ENCODE assay signal across 8 cellular contexts in the genomic region with DNA sequence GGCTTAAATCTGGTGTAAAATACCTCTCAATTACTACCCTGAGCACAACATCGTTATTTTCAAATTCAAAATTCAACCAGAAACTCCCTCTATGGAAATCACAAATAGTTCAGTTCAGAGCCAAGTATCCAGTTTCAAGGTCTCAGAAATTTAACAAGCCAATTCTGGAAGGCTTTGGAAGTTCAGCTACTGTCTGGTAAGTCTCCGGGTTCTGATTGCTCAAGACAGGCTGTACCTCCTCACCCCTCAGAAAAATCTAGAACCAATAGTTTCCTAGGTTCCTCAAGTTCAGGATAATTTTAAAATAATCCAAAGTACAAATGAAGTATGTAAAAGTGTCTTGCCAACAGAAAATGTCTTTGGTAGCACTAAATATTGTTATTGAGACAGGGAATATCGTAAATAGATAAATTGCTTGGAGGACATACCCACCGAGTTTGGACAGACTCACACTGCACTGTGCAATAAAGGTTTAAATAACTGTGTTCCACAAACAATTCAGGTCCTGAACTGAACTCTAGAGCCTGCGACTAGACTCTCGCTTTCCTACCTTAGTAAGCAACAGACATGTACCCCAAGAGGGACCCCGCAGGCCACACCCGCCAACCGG. TPM values are rescaled to one million over a fixed set of nuclear protein-coding genes. Genes with fewer than 3 reads are reported as not detected.
A peak's percentile ranks its signal among the peaks of the same experiment; 100 is the strongest.
DNase-seq lines count a peak whose midpoint lies in the region; ATAC-seq and TF ChIP-seq lines count a peak whose summit lies in the region.

No MANE protein-coding gene starts in this region.

- intact Hi-C loops in left ventricle myocardium inferior (cut with micrococcal nuclease) (no loop called here), Right ventricle myocardium inferior (cut with DNase I) (loop anchor here (10.0 kb wide), 1 partner anchor 230 kb away; no protein-coding TSS in a partner anchor)

- peak overlapping the region; percentile 99 for H3K27ac Mint-ChIP-seq in activated naive CD8-positive, alpha-beta T cell treated with anti-CD3 and anti-CD28 coated beads, Interleukin-2, amount 10 ng/mL, durations not matched to agents 7 days and 5 days

- POLR2A ChIA-PET in activated naive CD8-positive, alpha-beta T cell treated with anti-CD3 and anti-CD28 coated beads, Interleukin-2, amount 10 ng/mL, durations not matched to agents 7 days and 5 days (lab: Charles Lee): interaction anchor here (1.0 to 1.7 kb wide), 6 partner anchors 10 to 343 kb away, joined by 3 to 5 read pairs (median 4); no protein-coding TSS in a partner anchor

- ATAC-seq in Right ventricle myocardium inferior: no peak
- no peak for ATAC-seq in activated naive CD8-positive, alpha-beta T cell treated with anti-CD3 and anti-CD28 coated beads, Interleukin-2, amount 10 ng/mL, durations not matched to agents 7 days and 5 days (ENCODE audit: low read depth)
- no peak for ATAC-seq in thoracic aorta (ENCODE audit: insufficient number of reproducible peaks, low FRiP score, low read depth)

- H3K4me3 Mint-ChIP-seq in activated naive CD8-positive, alpha-beta T cell treated with anti-CD3 and anti-CD28 coated beads, Interleukin-2, amount 10 ng/mL, durations not matched to agents 7 days and 5 days: peak overlapping the region; percentile 100

- H3K36me3 ChIP-seq in left ventricle myocardium inferior: no peaks in the 10 kb centered on the region
- H3K36me3 ChIP-seq in kidney epithelial cell (ENCODE audit: control insufficient read depth, insufficient read depth, low read length): no peaks in the 10 kb centered on the region
- no peaks in the 10 kb centered on the region for H3K36me3 ChIP-seq in thoracic aorta

- H3K4me1 ChIP-seq in left ventricle myocardium inferior (peaks cover 38% of the 10 kb centered on the region), thoracic aorta (ENCODE audit: control insufficient read depth in 1 of 2, low read depth in 2 of 2) (peaks cover 9 to 15% of the 10 kb centered on the region in 2 donors)

- TF ChIP-seq CTCF in left ventricle myocardium inferior (IDR thresholded peaks at IDR 0.05; ENCODE audit: borderline replicate concordance) (no peak), kidney epithelial cell (IDR thresholded peaks at IDR 0.05; ENCODE audit: insufficient read depth, low read length, poor library complexity, severe bottlenecking) (no peak), thoracic aorta (IDR thresholded peaks at IDR 0.05) (no peak)

- peaks cover 14% of the 10 kb centered on the region for H3K27me3 Mint-ChIP-seq in activated naive CD8-positive, alpha-beta T cell treated with anti-CD3 and anti-CD28 coated beads, Interleukin-2, amount 10 ng/mL, durations not matched to agents 7 days and 5 days

- H3K27ac ChIP-seq in left ventricle myocardium inferior (replicated peaks) (peak overlapping the region; percentile 97), thoracic aorta (peak overlapping the region; percentile 86 to 92)

- DNase-seq in left ventricle myocardium inferior (no peak), Right ventricle myocardium inferior (ENCODE audit: missing footprints) (no peak), kidney epithelial cell (ENCODE audit: low read depth) (no peak), thoracic aorta (ENCODE audit: low spot score) (no peak), mesenteric fat pad (ENCODE audit: low spot score) (no peak)
- DNase-seq in activated naive CD8-positive, alpha-beta T cell treated with anti-CD3 and anti-CD28 coated beads, Interleukin-2, amount 10 ng/mL, durations not matched to agents 7 days and 5 days: no peak
- no peak for DNase-seq in activated effector memory CD4-positive, alpha-beta T cell treated with Interleukin-2 at 50 U/mL for 16 hours
- no peak for DNase-seq in activated CD8-positive, alpha-beta memory T cell treated with anti-CD3 and anti-CD28 coated beads, Interleukin-2, amount 50 U/mL, for 4 hours

- no peaks in the 10 kb centered on the region for H3K9me3 ChIP-seq in left ventricle myocardium inferior (replicated peaks)
- H3K9me3 ChIP-seq in thoracic aorta: no peaks in the 10 kb centered on the region

- H3K27me3 ChIP-seq in left ventricle myocardium inferior (ENCODE audit: low read depth) (peaks cover under 1% of the 10 kb centered on the region), kidney epithelial cell (ENCODE audit: control insufficient read depth, insufficient read depth, low read length) (no peaks in the 10 kb centered on the region), thoracic aorta (replicated peaks; ENCODE audit: insufficient read depth) (no peaks in the 10 kb centered on the region)

- peaks cover 30% of the 10 kb centered on the region for H3K4me1 Mint-ChIP-seq in activated naive CD8-positive, alpha-beta T cell treated with anti-CD3 and anti-CD28 coated beads, Interleukin-2, amount 10 ng/mL, durations not matched to agents 7 days and 5 days

- H3K9me3 Mint-ChIP-seq in activated naive CD8-positive, alpha-beta T cell treated with anti-CD3 and anti-CD28 coated beads, Interleukin-2, amount 10 ng/mL, durations not matched to agents 7 days and 5 days: no peaks in the 10 kb centered on the region

- H3K36me3 Mint-ChIP-seq in activated naive CD8-positive, alpha-beta T cell treated with anti-CD3 and anti-CD28 coated beads, Interleukin-2, amount 10 ng/mL, durations not matched to agents 7 days and 5 days: peaks cover 13% of the 10 kb centered on the region

- H3K4me3 ChIP-seq in left ventricle myocardium inferior: peak overlapping the region; percentile 97
- H3K4me3 ChIP-seq in kidney epithelial cell (ENCODE audit: low read depth, low read length): peak overlapping the region; percentile 79
- H3K4me3 ChIP-seq in thoracic aorta: peak overlapping the region; percentile 87

RNA-seq across cellular contexts. Expression of gene ATG5, which starts 0.7 kb away (rescaled TPM):
- total RNA-seq in left ventricle myocardium inferior (18.0 TPM), Right ventricle myocardium inferior (19.2 TPM), kidney epithelial cell (29.8 and 32.8 TPM in 2 replicates), thoracic aorta (10 to 100 TPM; 28.4 to 30.1 TPM), mesenteric fat pad (31.2 TPM)
- 10 to 100 TPM; 25.7 to 28.5 TPM for total RNA-seq in activated naive CD8-positive, alpha-beta T cell treated with anti-CD3 and anti-CD28 coated beads, Interleukin-2, amount 10 ng/mL, durations not matched to agents 7 days and 5 days

RNA-seq across cellular contexts. Expression of gene CRYBG1, which starts 35.7 kb away (rescaled TPM):
- 1.3 TPM for total RNA-seq in left ventricle myocardium inferior
- total RNA-seq in Right ventricle myocardium inferior: 1.8 TPM
- total RNA-seq in activated naive CD8-positive, alpha-beta T cell treated with anti-CD3 and anti-CD28 coated beads, Interleukin-2, amount 10 ng/mL, durations not matched to agents 7 days and 5 days: 10 to 100 TPM; 34.8 to 37.3 TPM
- 4.4 TPM in 2 replicates for total RNA-seq in kidney epithelial cell
- 1 to 10 TPM; 3.2 to 7.2 TPM for total RNA-seq in thoracic aorta
- 27.4 TPM for total RNA-seq in mesenteric fat pad
